Comparison of ENCODE assay signal across 11 cellular contexts in genomic region chr14:75341639-75342038, GRCh38.
DNase-seq lines count a peak whose midpoint lies in the region; ATAC-seq and TF ChIP-seq lines count a peak whose summit lies in the region.
"Had no signal": no experiment of that assay in that cellular context is flagged by ENCODE, and none has a peak within 500 bp of the region (broad histone marks: within the 10 kb centered on the region; RNA-seq: fewer than 3 reads in every experiment).

No MANE protein-coding gene starts in this region.

- H3K4me1 ChIP-seq in adrenal gland (replicated peaks in 1 of 2) (peaks cover 9 to 39% of the 10 kb centered on the region in 2 donors), suprapubic skin (peaks cover 47% of the 10 kb centered on the region)

- intact Hi-C loops in adrenal gland (cut with DNase I) = no loop called here

- DNase-seq in Kasumi-1 (lab: John Stamatoyannopoulos, UW) = peak; percentile 71 to 80
- DNase-seq in adrenal gland = peak in 1 of 7 donors; percentile 17
- DNase-seq in left lobe of liver (ENCODE audit: low spot score) = no peak
- no peak for DNase-seq in suprapubic skin (ENCODE audit: low spot score in 2 of 2)
- DNase-seq in OCI-M2 (lab: John Stamatoyannopoulos, UW; ENCODE audit: unreplicated experiment) = no peak
- DNase-seq in ecto neural progenitor cell (ENCODE audit: low spot score) = no peak
- no peak for DNase-seq in COLO668 (lab: John Stamatoyannopoulos, UW; ENCODE audit: unreplicated experiment)
- DNase-seq in NK-92 treated with Interleukin-12 subunit alpha and Interleukin-12 subunit beta, amount 100 ng/mL, for 24 hours (lab: John Stamatoyannopoulos, UW) = no peak
- DNase-seq: activated CD8-positive, alpha-beta memory T cell treated with anti-CD3 and anti-CD28 coated beads, Interleukin-2, amount 50 U/mL, for 48 hours; cerebellar nuclear complex; DMS 273 treated with DMSO at 0.1 percent for 48 hours had no signal

- H3K36me3 ChIP-seq in adrenal gland (replicated peaks in 1 of 2) (no peaks in the 10 kb centered on the region), suprapubic skin (no peaks in the 10 kb centered on the region)

- peak; percentile 41 for ATAC-seq in left lobe of liver

- H3K27ac ChIP-seq in adrenal gland (peak overlapping the region; percentile 52 to 96 (median 85)), suprapubic skin (peak overlapping the region; percentile 87)

- TF ChIP-seq POLR2A in adrenal gland (IDR thresholded peaks at IDR 0.05) (no peak), suprapubic skin (IDR thresholded peaks at IDR 0.05) (no peak)

- TF ChIP-seq EP300 in suprapubic skin (IDR thresholded peaks at IDR 0.05) = no peak

- H3K9me3 ChIP-seq in adrenal gland (replicated peaks in 1 of 3) = no peaks in the 10 kb centered on the region
- H3K9me3 ChIP-seq in suprapubic skin = no peaks in the 10 kb centered on the region

- no peak for TF ChIP-seq CTCF in adrenal gland (IDR thresholded peaks at IDR 0.05)
- TF ChIP-seq CTCF in suprapubic skin (IDR thresholded peaks at IDR 0.05) = no peak

- H3K4me3 ChIP-seq in adrenal gland (no peak overlapping the region), suprapubic skin (no peak overlapping the region)

- no peaks in the 10 kb centered on the region for H3K27me3 ChIP-seq in adrenal gland
- no peaks in the 10 kb centered on the region for H3K27me3 ChIP-seq in suprapubic skin

Comparison
In these comparisons a context has a peak if more than half of its experiments do, and no peak if none do; other contexts are left out.
1. DNase-seq: peak in Kasumi-1 (2 of 2); none in left lobe of liver (single experiment), suprapubic skin (0 of 2), OCI-M2 (single experiment), ecto neural progenitor cell (single experiment), COLO668 (single experiment) and NK-92 treated with Interleukin-12 subunit alpha and Interleukin-12 subunit beta, amount 100 ng/mL, for 24 hours (single experiment).